In the genomic region with DNA sequence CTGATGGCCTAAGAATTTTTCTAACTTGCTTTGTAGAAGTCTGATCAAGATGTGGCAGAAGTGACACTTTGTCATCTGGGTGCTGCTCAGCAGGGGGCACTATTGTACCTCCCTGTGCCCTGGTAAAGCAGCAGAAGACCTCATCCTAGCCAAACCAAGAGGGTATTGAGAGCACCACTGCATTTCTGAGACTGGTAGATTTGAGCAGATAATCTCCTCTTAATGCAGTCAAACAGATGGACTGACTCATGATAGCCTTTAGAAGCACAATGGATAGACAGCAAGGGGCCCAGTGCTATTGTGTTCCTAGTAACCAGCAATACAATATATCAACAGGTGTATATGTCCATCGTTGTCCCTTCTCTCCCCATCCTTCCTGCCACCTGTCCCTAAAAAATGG, we compare ENCODE assay signal across 8 cellular contexts. TPM values are rescaled to one million over a fixed set of nuclear protein-coding genes. Genes with fewer than 3 reads are reported as not detected.
DNase-seq lines count a peak whose midpoint lies in the region; ATAC-seq and TF ChIP-seq lines count a peak whose summit lies in the region.

No MANE protein-coding gene starts in this region.

- no peak overlapping the region for H3K4me3 Mint-ChIP-seq in stimulated activated memory B cell treated with anti-CD40 and anti-IgM and Interleukin-4, amounts not matched to agents 10 μg/mL and 1 μg/mL and 100 μg/mL, for 72 hours

- DNase-seq in AG09309 (ENCODE audit: low read depth) (no peak), H7 (peak; percentile 65), NCI-H526 treated with DMSO at 0.1 percent for 48 hours (lab: John Stamatoyannopoulos, UW) (peak; percentile 36), epithelial cell of esophagus (ENCODE audit: low read depth) (peak; percentile 80), prostate gland (ENCODE audit: low spot score) (peak; percentile 39), mesenteric fat pad (ENCODE audit: low spot score) (no peak)
- peak; percentile 77 to 83 for DNase-seq in activated CD4-positive, alpha-beta T cell treated with anti-CD3 and anti-CD28 coated beads, Interleukin-2, amount 50 U/mL, for 48 hours

- peaks cover 15% of the 10 kb centered on the region for H3K36me3 Mint-ChIP-seq in stimulated activated memory B cell treated with anti-CD40 and anti-IgM and Interleukin-4, amounts not matched to agents 10 μg/mL and 1 μg/mL and 100 μg/mL, for 72 hours

- H3K4me3 ChIP-seq in AG09309 (ENCODE audit: control insufficient read depth, low read depth, low read length) (no peak overlapping the region), H7 (ENCODE audit: insufficient read depth, low read depth, low read length) (no peak overlapping the region), epithelial cell of esophagus (ENCODE audit: low read length) (no peak overlapping the region), prostate gland (no peak overlapping the region)

- H3K27me3 ChIP-seq in H7 (ENCODE audit: control insufficient read depth, insufficient read depth, low read length) (no peaks in the 10 kb centered on the region), prostate gland (replicated peaks; ENCODE audit: insufficient read depth) (no peaks in the 10 kb centered on the region)

- peak; percentile 47 for TF ChIP-seq CTCF in AG09309 (IDR thresholded peaks at IDR 0.05; ENCODE audit: control insufficient read depth, insufficient read depth, low read depth, low read length, missing control alignments)
- peak; percentile 82 for TF ChIP-seq CTCF in epithelial cell of esophagus (IDR thresholded peaks at IDR 0.05; ENCODE audit: insufficient read depth, low read depth, low read length, missing control alignments)
- TF ChIP-seq CTCF in prostate gland (IDR thresholded peaks at IDR 0.05), result peak in 2 of 4 experiments; percentile 33 to 51

- H3K9me3 ChIP-seq in prostate gland, result no peaks in the 10 kb centered on the region

- no peaks in the 10 kb centered on the region for H3K4me1 ChIP-seq in prostate gland (replicated peaks)

- no peak overlapping the region for H3K27ac ChIP-seq in prostate gland

- H3K36me3 ChIP-seq in H7 (replicated peaks; ENCODE audit: control insufficient read depth, insufficient read depth, low read length) (no peaks in the 10 kb centered on the region), prostate gland (no peaks in the 10 kb centered on the region)

- no peak for TF ChIP-seq POLR2A in prostate gland (IDR thresholded peaks at IDR 0.05)

- 37% methylated on average over 1 of the region's 1 CpG for WGBS in prostate gland

- H3K4me1 Mint-ChIP-seq in stimulated activated memory B cell treated with anti-CD40 and anti-IgM and Interleukin-4, amounts not matched to agents 10 μg/mL and 1 μg/mL and 100 μg/mL, for 72 hours, result peaks cover 17% of the 10 kb centered on the region

- no peak for ATAC-seq in stimulated activated memory B cell treated with anti-CD40 and anti-IgM and Interleukin-4, amounts not matched to agents 10 μg/mL and 1 μg/mL and 100 μg/mL, for 72 hours

- no peaks in the 10 kb centered on the region for H3K9me3 Mint-ChIP-seq in stimulated activated memory B cell treated with anti-CD40 and anti-IgM and Interleukin-4, amounts not matched to agents 10 μg/mL and 1 μg/mL and 100 μg/mL, for 72 hours

- H3K27ac Mint-ChIP-seq in stimulated activated memory B cell treated with anti-CD40 and anti-IgM and Interleukin-4, amounts not matched to agents 10 μg/mL and 1 μg/mL and 100 μg/mL, for 72 hours, result no peak overlapping the region

- no peaks in the 10 kb centered on the region for H3K27me3 Mint-ChIP-seq in stimulated activated memory B cell treated with anti-CD40 and anti-IgM and Interleukin-4, amounts not matched to agents 10 μg/mL and 1 μg/mL and 100 μg/mL, for 72 hours

- intact Hi-C loops in prostate gland (cut with DNase I), result loop anchor here (10.0 kb wide), 1 partner anchor 191 kb away; a partner anchor contains a TSS

RNA-seq across cellular contexts. Expression of a gene that starts 5.7 kb away (rescaled TPM):
- total RNA-seq in H7 (2014; rRNA removed; shearing (Covaris generic)), result 712 and 754 TPM in 2 replicates
- 100 to 1,000 TPM; 147 to 277 TPM for total RNA-seq in prostate gland
- total RNA-seq in mesenteric fat pad, result 294 TPM

RNA-seq across cellular contexts. Expression of a gene that starts 20.0 kb away (rescaled TPM):
- total RNA-seq in H7 (2014; rRNA removed; shearing (Covaris generic)), result not detected in 2 replicates
- not detected for total RNA-seq in prostate gland
- total RNA-seq in mesenteric fat pad, result not detected

RNA-seq across cellular contexts. Expression of a gene that starts 31.3 kb away (rescaled TPM):
- total RNA-seq in H7 (2014; rRNA removed; shearing (Covaris generic)), result 0.03 TPM in 1 of 2 replicates, not detected in the other
- total RNA-seq in prostate gland, result 1 to 10 TPM in 1 of 2 donors, under 1 TPM in 1; 0.05 to 5.7 TPM
- total RNA-seq in mesenteric fat pad, result not detected

RNA-seq across cellular contexts. Expression of a gene that starts 34.6 kb away (rescaled TPM):
- 162 and 166 TPM in 2 replicates for total RNA-seq in H7 (2014; rRNA removed; shearing (Covaris generic))
- 100 to 1,000 TPM in 1 of 2 donors, 10 to 100 TPM in 1; 51.1 to 121 TPM for total RNA-seq in prostate gland
- total RNA-seq in mesenteric fat pad, result 143 TPM

Comparison
In these comparisons a context has a peak if more than half of its experiments do, and no peak if none do; other contexts are left out.
1. DNase-seq: peak in H7 (single experiment), NCI-H526 treated with DMSO at 0.1 percent for 48 hours (single experiment), activated CD4-positive, alpha-beta T cell treated with anti-CD3 and anti-CD28 coated beads, Interleukin-2, amount 50 U/mL, for 48 hours (2 of 2), epithelial cell of esophagus (single experiment) and prostate gland (single experiment); none in AG09309 (single experiment) and mesenteric fat pad (single experiment).